19 cellular contexts compared by ENCODE assay signal in the genomic region with DNA sequence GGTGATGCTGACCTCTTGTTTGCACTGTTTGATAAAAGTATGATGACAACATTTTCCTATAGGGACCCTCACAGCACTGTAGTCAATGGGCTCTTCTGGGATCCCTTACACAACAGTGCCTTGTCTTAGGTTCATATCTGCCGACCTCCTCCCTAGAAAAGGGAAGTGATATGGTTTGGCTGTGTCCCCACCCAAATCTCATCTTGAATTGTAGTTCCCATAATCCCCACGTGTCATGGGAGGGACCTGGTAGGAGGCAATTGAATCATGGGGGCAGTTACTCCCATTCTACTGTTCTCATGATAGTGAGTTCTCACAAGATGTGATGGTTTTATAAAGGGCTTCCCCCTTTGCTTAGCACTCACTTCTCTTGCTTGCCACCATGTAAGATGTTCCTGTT.
DNase-seq lines count a peak whose midpoint lies in the region; ATAC-seq and TF ChIP-seq lines count a peak whose summit lies in the region.
"Had no signal": no experiment of that assay in that cellular context is flagged by ENCODE, and none has a peak within 500 bp of the region (broad histone marks: within the 10 kb centered on the region; RNA-seq: fewer than 3 reads in every experiment).

No MANE protein-coding gene starts in this region.

- no peak for ATAC-seq in stimulated activated effector memory CD8-positive, alpha-beta T cell treated with anti-CD3 and anti-CD28 coated beads, Interleukin-12 subunit alpha, Interleukin-12 subunit beta, amount 100 ng/mL, for 72 hours
- ATAC-seq in HG02678 (IDR thresholded peaks at IDR 0.05; ENCODE audit: unreplicated experiment), result no peak
- ATAC-seq: esophagus mucosa, GM23338, left lobe of liver had no signal

- H3K9me3 Mint-ChIP-seq in activated T-cell treated with anti-CD3 and anti-CD28 coated beads, Interleukin-2, amount 50 U/mL, for 24 hours, result peaks cover 14% of the 10 kb centered on the region
- peaks cover 5% of the 10 kb centered on the region for H3K9me3 Mint-ChIP-seq in activated naive CD8-positive, alpha-beta T cell (ENCODE audit: low read depth)
- peaks cover 8% of the 10 kb centered on the region for H3K9me3 Mint-ChIP-seq in stimulated activated effector memory CD8-positive, alpha-beta T cell treated with anti-CD3 and anti-CD28 coated beads, Interleukin-12 subunit alpha, Interleukin-12 subunit beta, amount 100 ng/mL, for 72 hours
- H3K9me3 Mint-ChIP-seq: GM23338 had no signal

- in situ Hi-C loops in ACHN (cut with HindIII; ENCODE audit: low pct_ligation_motif_present, low pct_unique_long_range_greater_than_20kb, low sequenced_read_pairs), result no loop called here

- no peak overlapping the region for H3K4me3 ChIP-seq in NB4 (ENCODE audit: low read depth, low read length)
- H3K4me3 ChIP-seq: adrenal gland, GM23338, SK-N-MC, transverse colon had no signal

- peak overlapping the region; percentile 92 for H3K27ac Mint-ChIP-seq in activated T-cell treated with anti-CD3 and anti-CD28 coated beads, Interleukin-2, amount 50 U/mL, for 24 hours
- H3K27ac Mint-ChIP-seq in activated naive CD8-positive, alpha-beta T cell, result peak overlapping the region; percentile 89
- H3K27ac Mint-ChIP-seq in stimulated activated effector memory CD8-positive, alpha-beta T cell treated with anti-CD3 and anti-CD28 coated beads, Interleukin-12 subunit alpha, Interleukin-12 subunit beta, amount 100 ng/mL, for 72 hours, result peak overlapping the region; percentile 87
- H3K27ac Mint-ChIP-seq: GM23338 had no signal

- no peak for DNase-seq in activated T-cell treated with anti-CD3 and anti-CD28 coated beads, Interleukin-2, amount 50 U/mL, for 24 hours
- DNase-seq in activated T-cell treated with anti-CD3 and anti-CD28 coated beads for 4 hours (no peak), NB4 (ENCODE audit: low read depth) (peak; percentile 55), ACHN (no peak)
- DNase-seq in stimulated activated effector memory CD8-positive, alpha-beta T cell treated with anti-CD3 and anti-CD28 coated beads, Interleukin-12 subunit alpha, Interleukin-12 subunit beta, amount 100 ng/mL, for 72 hours (ENCODE audit: low spot score in 2 of 2), result no peak
- DNase-seq in stimulated activated naive CD4-positive, alpha-beta T cell (lab: John Stamatoyannopoulos, UW), result no peak
- DNase-seq: adrenal gland, caudate nucleus, DND-41, midbrain, NCI-H1694 treated with DMSO at 0.1 percent for 48 hours, NCI-H2227 treated with DMSO at 0.1 percent for 48 hours, transverse colon had no signal

- H3K27me3 Mint-ChIP-seq in activated T-cell treated with anti-CD3 and anti-CD28 coated beads, Interleukin-2, amount 50 U/mL, for 24 hours, result no peaks in the 10 kb centered on the region
- no peaks in the 10 kb centered on the region for H3K27me3 Mint-ChIP-seq in activated naive CD8-positive, alpha-beta T cell

- peaks cover 96% of the 10 kb centered on the region for H3K36me3 Mint-ChIP-seq in activated T-cell treated with anti-CD3 and anti-CD28 coated beads, Interleukin-2, amount 50 U/mL, for 24 hours (ENCODE audit: low read depth)
- H3K36me3 Mint-ChIP-seq in activated naive CD8-positive, alpha-beta T cell, result peaks cover 33% of the 10 kb centered on the region
- peaks cover 100% of the 10 kb centered on the region for H3K36me3 Mint-ChIP-seq in stimulated activated effector memory CD8-positive, alpha-beta T cell treated with anti-CD3 and anti-CD28 coated beads, Interleukin-12 subunit alpha, Interleukin-12 subunit beta, amount 100 ng/mL, for 72 hours

- no peak for TF ChIP-seq POLR2A in NB4 (IDR thresholded peaks at IDR 0.05; ENCODE audit: extremely low read depth, insufficient read length)

- H3K4me1 Mint-ChIP-seq in activated T-cell treated with anti-CD3 and anti-CD28 coated beads, Interleukin-2, amount 50 U/mL, for 24 hours (ENCODE audit: low read depth), result peaks cover 87% of the 10 kb centered on the region
- peaks cover 85% of the 10 kb centered on the region for H3K4me1 Mint-ChIP-seq in activated naive CD8-positive, alpha-beta T cell (ENCODE audit: low read depth)
- peaks cover 65% of the 10 kb centered on the region for H3K4me1 Mint-ChIP-seq in stimulated activated effector memory CD8-positive, alpha-beta T cell treated with anti-CD3 and anti-CD28 coated beads, Interleukin-12 subunit alpha, Interleukin-12 subunit beta, amount 100 ng/mL, for 72 hours

- no peak for TF ChIP-seq CTCF in NB4 (IDR thresholded peaks at IDR 0.05; ENCODE audit: low read depth, low read length)

- H3K4me3 Mint-ChIP-seq in activated T-cell treated with anti-CD3 and anti-CD28 coated beads, Interleukin-2, amount 50 U/mL, for 24 hours, result no peak overlapping the region
- peak overlapping the region; percentile 57 for H3K4me3 Mint-ChIP-seq in activated naive CD8-positive, alpha-beta T cell
- peak overlapping the region; percentile 38 for H3K4me3 Mint-ChIP-seq in stimulated activated effector memory CD8-positive, alpha-beta T cell treated with anti-CD3 and anti-CD28 coated beads, Interleukin-12 subunit alpha, Interleukin-12 subunit beta, amount 100 ng/mL, for 72 hours
- H3K4me3 Mint-ChIP-seq: GM23338 had no signal
